Comparison of ENCODE assay signal across 15 cellular contexts in genomic region chr4:81213671-81214070, GRCh38. TPM values are rescaled to one million over a fixed set of nuclear protein-coding genes. Genes with fewer than 3 reads are reported as not detected.
"Had no signal": no experiment of that assay in that cellular context is flagged by ENCODE, and none has a peak within 500 bp of the region (broad histone marks: within the 10 kb centered on the region; RNA-seq: fewer than 3 reads in every experiment).

No MANE protein-coding gene starts in this region.

- DNase-seq: activated CD4-positive, alpha-beta memory T cell treated with anti-CD3 and anti-CD28 coated beads for 36 hours; activated naive CD4-positive, alpha-beta T cell treated with anti-CD3 and anti-CD28 coated beads, Interleukin-2, amount 10 ng/mL, durations not matched to agents 7 days and 5 days; adrenal gland; gastrocnemius medialis; heart right ventricle; natural killer cell; stimulated activated CD4-positive, alpha-beta T cell treated with anti-CD3 and anti-CD28 coated beads, Interleukin-4, amount 100 ng/mL, for 1 hour; stimulated activated naive CD4-positive, alpha-beta T cell treated with Interleukin-2 at 50 U/mL for 16 hours had no signal

- H3K4me1 Mint-ChIP-seq: natural killer cell had no signal

- H3K9me3 Mint-ChIP-seq: activated naive CD4-positive, alpha-beta T cell treated with anti-CD3 and anti-CD28 coated beads, Interleukin-2, amount 10 ng/mL, durations not matched to agents 7 days and 5 days; activated T-cell treated with anti-CD3 and anti-CD28 coated beads, Interleukin-2, amount 50 U/mL, for 24 hours; T-helper 1 cell treated with Interleukin-12 subunit alpha and Interleukin-12 subunit beta and Interleukin-4 antibody, amounts not matched to agents 30 μg/mL and 1 μg/mL, for 36 hours; type B pancreatic cell had no signal

- H3K4me3 ChIP-seq: adrenal gland had no signal

- H3K27ac Mint-ChIP-seq: activated CD4-positive, alpha-beta memory T cell treated with anti-CD3 and anti-CD28 coated beads for 36 hours; activated CD4-positive, alpha-beta T cell treated with anti-CD3 and anti-CD28 coated beads for 36 hours; activated naive CD4-positive, alpha-beta T cell treated with anti-CD3 and anti-CD28 coated beads, Interleukin-2, amount 10 ng/mL, durations not matched to agents 7 days and 5 days; activated T-cell treated with anti-CD3 and anti-CD28 coated beads, Interleukin-2, amount 50 U/mL, for 24 hours; memory B cell; natural killer cell; T-helper 1 cell treated with Interleukin-12 subunit alpha and Interleukin-12 subunit beta and Interleukin-4 antibody, amounts not matched to agents 30 μg/mL and 1 μg/mL, for 36 hours had no signal

- H3K36me3 ChIP-seq: adrenal gland, gastrocnemius medialis, heart right ventricle, WERI-Rb-1 had no signal

- H3K36me3 Mint-ChIP-seq: activated CD4-positive, alpha-beta memory T cell treated with anti-CD3 and anti-CD28 coated beads for 36 hours; activated naive CD4-positive, alpha-beta T cell treated with anti-CD3 and anti-CD28 coated beads, Interleukin-2, amount 10 ng/mL, durations not matched to agents 7 days and 5 days; memory B cell; natural killer cell; type B pancreatic cell had no signal

- ATAC-seq: gastrocnemius medialis, heart right ventricle, left lobe of liver had no signal

- H3K27ac ChIP-seq: adrenal gland, gastrocnemius medialis, heart right ventricle, WERI-Rb-1 had no signal

- H3K4me3 Mint-ChIP-seq: memory B cell, natural killer cell, type B pancreatic cell had no signal

- H3K4me1 ChIP-seq: adrenal gland, gastrocnemius medialis had no signal

- H3K9me3 ChIP-seq: adrenal gland, gastrocnemius medialis had no signal

RNA-seq across cellular contexts. Expression of gene PRKG2, which starts 1.4 kb away (rescaled TPM):
- total RNA-seq: left lobe of liver had no signal
